9 cellular contexts compared by ENCODE assay signal in genomic region chr4:76570141-76570989, GRCh38.
DNase-seq lines count a peak whose midpoint lies in the region; ATAC-seq and TF ChIP-seq lines count a peak whose summit lies in the region.
"Had no signal": no experiment of that assay in that cellular context is flagged by ENCODE, and none has a peak within 500 bp of the region (broad histone marks: within the 10 kb centered on the region; RNA-seq: fewer than 3 reads in every experiment).

No MANE protein-coding gene starts in this region.

- CTCF ChIA-PET in HEK293T (lab: Yijun Ruan, JAX) = no interaction called here

- no peak for DNase-seq in HEK293T (ENCODE audit: extremely low spot score)
- DNase-seq in SHP77 (lab: John Stamatoyannopoulos, UW) = peak; percentile 20 to 26
- no peak for DNase-seq in left ventricle myocardium superior
- no peak for DNase-seq in stomach
- DNase-seq in SK-N-DZ (ENCODE audit: low spot score) = no peak
- DNase-seq: H7 had no signal

- peak overlapping the region; percentile 36 to 75 (median 63) for H3K27ac ChIP-seq in stomach

- no peaks in the 10 kb centered on the region for H3K36me3 ChIP-seq in stomach

- TF ChIP-seq EP300 in stomach (IDR thresholded peaks at IDR 0.05) = no peak

- POLR2A ChIA-PET in HEK293T (lab: Yijun Ruan, JAX) = no interaction called here

- TF ChIP-seq CTCF in stomach (IDR thresholded peaks at IDR 0.05) = no peak

- WGBS in stomach, 5 donors = 48 to 61% (median 56%) methylated on average over 10 of the region's 10 CpGs

- ATAC-seq in left ventricle myocardium superior = peak; percentile 83
- no peak for ATAC-seq in GM21723 (IDR thresholded peaks at IDR 0.05; ENCODE audit: unreplicated experiment)
- ATAC-seq in HG03095 (IDR thresholded peaks at IDR 0.05; ENCODE audit: unreplicated experiment) = no peak

- H3K27me3 ChIP-seq in stomach = no peaks in the 10 kb centered on the region

- no peaks in the 10 kb centered on the region for H3K9me3 ChIP-seq in stomach

- H3K4me1 ChIP-seq in stomach = peaks cover 24 to 34% (median 27%) of the 10 kb centered on the region in 4 donors

- no peak overlapping the region for H3K4me3 ChIP-seq in stomach
- H3K4me3 ChIP-seq: lung had no signal

- intact Hi-C loops in left ventricle myocardium superior (cut with micrococcal nuclease) = no loop called here
- intact Hi-C loops in stomach (cut with DNase I; ENCODE audit: low total_unique reads) = no loop called here

- TF ChIP-seq POLR2A in stomach (IDR thresholded peaks at IDR 0.05) = no peak

TF ChIP-seq in HEK293T, 16 proteins besides CTCF, POLR2A, EP300 and RAD21:
- peak; percentile 22; the same call in 1 of the 2 replicates for TF ChIP-seq PKNOX1 (IDR thresholded peaks at IDR 0.05)
- TF ChIP-seq TARDBP (IDR thresholded peaks at IDR 0.05) = no peak

Comparison
In these comparisons a context has a peak if more than half of its experiments do, and no peak if none do; other contexts are left out.
1. DNase-seq: peak in SHP77 (2 of 2); none in HEK293T (single experiment), left ventricle myocardium superior (single experiment), stomach (single experiment) and SK-N-DZ (single experiment).